Comparison of ENCODE assay signal across 10 cellular contexts in the genomic region with DNA sequence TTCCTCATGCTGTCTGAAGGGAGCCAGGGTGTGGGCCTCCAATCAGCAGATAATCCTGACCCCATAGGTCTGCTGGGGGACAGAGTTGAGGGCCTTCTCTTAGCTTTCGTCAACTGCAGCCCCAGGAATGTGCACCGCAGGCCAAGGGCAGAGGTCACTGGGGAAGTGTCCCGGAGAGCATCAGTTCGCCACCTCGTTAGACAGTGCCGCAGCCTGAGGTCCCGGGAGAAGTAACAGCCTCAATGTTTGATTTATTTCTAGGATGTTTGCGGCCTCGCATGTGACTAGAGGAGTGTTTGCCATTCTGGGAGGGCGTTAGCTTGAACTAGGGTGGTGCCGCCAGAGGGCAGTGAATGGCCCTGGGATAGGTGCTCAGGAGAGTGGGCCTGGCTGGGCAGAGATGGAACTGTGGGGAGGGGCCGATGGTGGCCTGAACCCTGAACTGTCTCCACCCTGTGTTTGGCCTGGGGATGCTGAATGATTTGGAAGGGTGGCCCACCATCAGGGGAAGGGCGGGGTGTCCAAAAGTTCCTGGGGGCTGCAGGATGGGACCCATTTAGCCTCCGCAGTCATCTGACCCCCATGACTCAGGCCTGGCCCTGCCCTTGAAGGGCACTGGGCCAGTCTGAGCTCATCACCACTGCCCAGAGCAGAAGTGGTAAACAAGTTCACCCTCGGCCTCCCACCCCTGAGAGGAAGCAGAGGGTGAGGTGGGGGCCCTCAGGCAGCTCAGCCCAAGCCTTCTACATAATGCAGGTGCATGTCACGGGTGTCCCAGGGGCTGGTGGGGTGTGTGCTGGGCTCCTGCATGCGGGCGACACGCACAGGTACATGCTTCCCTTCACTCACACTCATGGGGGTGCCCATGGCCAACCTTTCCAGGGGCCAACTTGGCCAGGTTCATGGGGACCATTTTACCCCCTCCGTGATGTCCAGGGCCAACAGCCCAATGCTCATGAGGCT. TPM values are rescaled to one million over a fixed set of nuclear protein-coding genes. Genes with fewer than 3 reads are reported as not detected.
DNase-seq lines count a peak whose midpoint lies in the region; ATAC-seq, FAIRE-seq and TF ChIP-seq lines count a peak whose summit lies in the region.
"Had no signal": no experiment of that assay in that cellular context is flagged by ENCODE, and none has a peak within 500 bp of the region (broad histone marks: within the 10 kb centered on the region; RNA-seq: fewer than 3 reads in every experiment).

No MANE protein-coding gene starts in this region.

- H3K4me1 ChIP-seq in NT2/D1 (ENCODE audit: insufficient read depth, insufficient read length) (peaks cover 20% of the 10 kb centered on the region), gastroesophageal sphincter (peaks cover 0 to 8% (median 0%) of the 10 kb centered on the region in 3 donors), pancreas (no peaks in the 10 kb centered on the region)

- peaks cover 6% of the 10 kb centered on the region for H3K4me1 Mint-ChIP-seq in activated T-cell treated with anti-CD3 and anti-CD28 coated beads, Interleukin-2, amount 50 U/mL, for 24 hours (ENCODE audit: low read depth)

- H3K36me3 ChIP-seq in H7 (replicated peaks; ENCODE audit: control insufficient read depth, insufficient read depth, low read length) = no peaks in the 10 kb centered on the region
- no peaks in the 10 kb centered on the region for H3K36me3 ChIP-seq in NT2/D1 (ENCODE audit: insufficient read depth, insufficient read length, low read length)
- no peaks in the 10 kb centered on the region for H3K36me3 ChIP-seq in gastroesophageal sphincter
- H3K36me3 ChIP-seq in pancreas = no peaks in the 10 kb centered on the region
- H3K36me3 ChIP-seq in WERI-Rb-1 = no peaks in the 10 kb centered on the region

- H3K27ac Mint-ChIP-seq in activated T-cell treated with anti-CD3 and anti-CD28 coated beads, Interleukin-2, amount 50 U/mL, for 24 hours = no peak overlapping the region

- no peak for TF ChIP-seq CTCF in gastroesophageal sphincter (IDR thresholded peaks at IDR 0.05)
- no peak for TF ChIP-seq CTCF in pancreas (IDR thresholded peaks at IDR 0.05)
- no peak for TF ChIP-seq CTCF in WERI-Rb-1 (IDR thresholded peaks at IDR 0.05; ENCODE audit: low read depth, low read length)

- intact Hi-C loops in pancreas (cut with DNase I) = loop anchor here in 1 of 3 donors (5.0 kb wide), 1 partner anchor 137 kb away; a partner anchor contains a TSS

- H3K4me3 Mint-ChIP-seq in activated T-cell treated with anti-CD3 and anti-CD28 coated beads, Interleukin-2, amount 50 U/mL, for 24 hours = no peak overlapping the region

- FAIRE-seq in pancreas (lab: Jason Lieb, UNC) = no peak
- FAIRE-seq: endometrium had no signal

- peak; percentile 24 for ATAC-seq in gastroesophageal sphincter
- peak in 3 of 4 donors; percentile 8 to 43 (median 21) for ATAC-seq in pancreas

- peaks cover 12% of the 10 kb centered on the region for H3K27me3 Mint-ChIP-seq in activated T-cell treated with anti-CD3 and anti-CD28 coated beads, Interleukin-2, amount 50 U/mL, for 24 hours

- H3K27ac ChIP-seq in gastroesophageal sphincter (no peak overlapping the region), pancreas (no peak overlapping the region), WERI-Rb-1 (no peak overlapping the region)

- TF ChIP-seq POLR2A in gastroesophageal sphincter (IDR thresholded peaks at IDR 0.05) = no peak

- 68% methylated on average over 7 of the region's 20 CpGs; no CpG with 5 or more reads in 1 of the 2 donors for WGBS in gastroesophageal sphincter (ENCODE audit: low coverage in 1 of 2), 2 donors
- 50 to 56% methylated on average over 20 of the region's 20 CpGs for WGBS in pancreas, 2 donors

- no peaks in the 10 kb centered on the region for H3K9me3 Mint-ChIP-seq in activated T-cell treated with anti-CD3 and anti-CD28 coated beads, Interleukin-2, amount 50 U/mL, for 24 hours

- H3K9ac ChIP-seq in NT2/D1 (ENCODE audit: insufficient read length, low read depth) = peak overlapping the region; percentile 38

- H3K4me3 ChIP-seq in H7 (ENCODE audit: insufficient read depth, low read depth, low read length) = no peak overlapping the region
- no peak overlapping the region for H3K4me3 ChIP-seq in NT2/D1 (ENCODE audit: insufficient read length, low read depth)
- no peak overlapping the region for H3K4me3 ChIP-seq in gastroesophageal sphincter
- H3K4me3 ChIP-seq in pancreas = no peak overlapping the region
- H3K4me3 ChIP-seq in WERI-Rb-1 (ENCODE audit: low read depth, low read length) = no peak overlapping the region

- peak; percentile 80 for DNase-seq in H7
- no peak for DNase-seq in NT2/D1 (ENCODE audit: low read depth, low spot score)
- no peak for DNase-seq in pancreas
- DNase-seq in GF-D8 (lab: John Stamatoyannopoulos, UW) = no peak
- no peak for DNase-seq in activated T-cell treated with anti-CD3 and anti-CD28 coated beads, Interleukin-2, amount 50 U/mL, for 24 hours
- no peak for DNase-seq in WERI-Rb-1
- DNase-seq: midbrain had no signal

- H3K36me3 Mint-ChIP-seq in activated T-cell treated with anti-CD3 and anti-CD28 coated beads, Interleukin-2, amount 50 U/mL, for 24 hours (ENCODE audit: low read depth) = no peaks in the 10 kb centered on the region

- H3K27me3 ChIP-seq in H7 (ENCODE audit: control insufficient read depth, insufficient read depth, low read length) (0 out of 2 replicates have a peak, but pooled peaks cover 2% of the 10 kb centered on the region), NT2/D1 (ENCODE audit: insufficient read depth, insufficient read length) (no peaks in the 10 kb centered on the region), gastroesophageal sphincter (peaks cover 24% of the 10 kb centered on the region), pancreas (no peaks in the 10 kb centered on the region), WERI-Rb-1 (ENCODE audit: insufficient read depth, low read depth, severe bottlenecking) (no peaks in the 10 kb centered on the region)

- TF ChIP-seq EP300 in gastroesophageal sphincter (IDR thresholded peaks at IDR 0.05) = no peak

- no peaks in the 10 kb centered on the region for H3K9me3 ChIP-seq in NT2/D1 (ENCODE audit: insufficient read depth, low read length)
- no peaks in the 10 kb centered on the region for H3K9me3 ChIP-seq in gastroesophageal sphincter
- H3K9me3 ChIP-seq in pancreas = no peaks in the 10 kb centered on the region
- no peaks in the 10 kb centered on the region for H3K9me3 ChIP-seq in WERI-Rb-1 (ENCODE audit: severe bottlenecking)

RNA-seq across cellular contexts. Expression of a gene that starts 12.4 kb away (rescaled TPM):
- not detected in 2 replicates for total RNA-seq in H7 (2014; rRNA removed; shearing (Covaris generic))
- total RNA-seq in gastroesophageal sphincter = not detected
- not detected for total RNA-seq in pancreas
- not detected for polyA plus RNA-seq in pancreas
- total RNA-seq: renal cortical epithelial cell had no signal
